9 cellular contexts compared by ENCODE assay signal in the genomic region with DNA sequence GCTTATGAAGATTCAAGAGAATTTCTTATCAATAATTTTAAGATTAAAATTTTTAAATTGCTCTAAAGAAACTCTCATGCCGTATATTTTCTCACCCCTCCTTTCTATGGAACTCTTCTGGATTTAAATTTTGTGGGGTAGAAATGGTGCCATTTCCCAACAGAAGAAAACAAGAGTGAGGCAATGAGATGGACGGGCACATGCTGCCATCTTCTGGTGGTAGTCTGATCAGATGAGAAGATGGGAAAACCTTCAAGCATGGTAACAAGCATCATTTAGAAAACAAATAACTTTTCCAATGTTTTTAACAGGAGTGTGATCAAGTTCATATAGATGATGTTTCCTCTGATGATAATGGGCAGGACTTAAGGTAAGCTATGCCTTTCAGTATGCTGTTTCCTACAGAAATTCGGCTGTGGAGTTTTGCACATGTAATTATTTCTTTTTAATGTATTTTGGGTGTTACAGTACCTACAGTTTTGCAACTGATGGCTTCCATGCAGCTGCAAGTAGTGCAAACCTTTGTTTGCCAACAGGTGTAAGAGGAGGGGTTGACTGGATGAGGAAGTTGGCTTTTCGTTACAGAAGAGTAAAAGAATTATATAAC.
A peak's percentile ranks its signal among the peaks of the same experiment; 100 is the strongest.
DNase-seq lines count a peak whose midpoint lies in the region; ATAC-seq and TF ChIP-seq lines count a peak whose summit lies in the region.
"Had no signal": no experiment of that assay in that cellular context is flagged by ENCODE, and none has a peak within 500 bp of the region (broad histone marks: within the 10 kb centered on the region; RNA-seq: fewer than 3 reads in every experiment).

No MANE protein-coding gene starts in this region.

- no peak overlapping the region for H3K4me3 ChIP-seq in MG63

- no peaks in the 10 kb centered on the region for H3K4me1 ChIP-seq in foreskin keratinocyte

- POLR2A ChIA-PET in WTC11 (lab: Charles Lee), result no interaction called here

- H3K36me3 Mint-ChIP-seq in activated T-cell treated with anti-CD3 and anti-CD28 coated beads, Interleukin-2, amount 50 U/mL, for 4 hours (ENCODE audit: insufficient read depth), result no peaks in the 10 kb centered on the region
- H3K36me3 Mint-ChIP-seq in WTC11, result no peaks in the 10 kb centered on the region

- H3K9me3 Mint-ChIP-seq in activated T-cell treated with anti-CD3 and anti-CD28 coated beads, Interleukin-2, amount 50 U/mL, for 4 hours, result no peaks in the 10 kb centered on the region
- H3K9me3 Mint-ChIP-seq in WTC11, result no peaks in the 10 kb centered on the region

- peaks cover 5% of the 10 kb centered on the region for H3K27me3 Mint-ChIP-seq in activated T-cell treated with anti-CD3 and anti-CD28 coated beads, Interleukin-2, amount 50 U/mL, for 4 hours (ENCODE audit: low read depth)
- no peaks in the 10 kb centered on the region for H3K27me3 Mint-ChIP-seq in WTC11 (ENCODE audit: low read depth)
- H3K27me3 Mint-ChIP-seq: effector memory CD8-positive, alpha-beta T cell had no signal

- TF ChIP-seq CTCF in WTC11 (IDR thresholded peaks at IDR 0.05) (peak; percentile 49), foreskin keratinocyte (conservative IDR thresholded peaks at IDR 0.05) (peak; percentile 70)

- no peak for ATAC-seq in activated T-cell treated with anti-CD3 and anti-CD28 coated beads, Interleukin-2, amount 50 U/mL, for 4 hours
- ATAC-seq in WTC11 (peak; percentile 72), foreskin keratinocyte (peak; percentile 58), GM18907 (IDR thresholded peaks at IDR 0.05; ENCODE audit: unreplicated experiment) (no peak)
- ATAC-seq: effector memory CD8-positive, alpha-beta T cell had no signal

- H3K36me3 ChIP-seq in MG63, result peaks cover 16% of the 10 kb centered on the region

- DNase-seq in activated T-cell treated with anti-CD3 and anti-CD28 coated beads for 48 hours (ENCODE audit: low read depth) (peak; percentile 3), MG63 (peak; percentile 21), WTC11 (ENCODE audit: low spot score) (peak; percentile 58), foreskin keratinocyte (peak in 1 of 2 donors; percentile 38), pons (ENCODE audit: low spot score) (peak; percentile 80)
- no peak for DNase-seq in activated T-cell treated with anti-CD3 and anti-CD28 coated beads, Interleukin-2, amount 50 U/mL, for 4 hours
- DNase-seq in activated CD8-positive, alpha-beta memory T cell treated with anti-CD3 and anti-CD28 coated beads, Interleukin-2, amount 50 U/mL, for 4 hours, result no peak

- CTCF ChIA-PET in WTC11 (lab: Charles Lee), result interaction anchor here (0.6 kb wide), 1 partner anchor 40 kb away, joined by 4 read pairs; no protein-coding TSS in a partner anchor

- no peak overlapping the region for H3K4me3 Mint-ChIP-seq in activated T-cell treated with anti-CD3 and anti-CD28 coated beads, Interleukin-2, amount 50 U/mL, for 4 hours
- no peak overlapping the region for H3K4me3 Mint-ChIP-seq in WTC11
- H3K4me3 Mint-ChIP-seq: effector memory CD8-positive, alpha-beta T cell had no signal

- no peaks in the 10 kb centered on the region for H3K9me3 ChIP-seq in MG63

- H3K27me3 ChIP-seq in MG63 (no peaks in the 10 kb centered on the region), foreskin keratinocyte (no peaks in the 10 kb centered on the region)

- no peak overlapping the region for H3K27ac Mint-ChIP-seq in WTC11
- H3K27ac Mint-ChIP-seq: effector memory CD8-positive, alpha-beta T cell had no signal

- H3K4me1 Mint-ChIP-seq in activated T-cell treated with anti-CD3 and anti-CD28 coated beads, Interleukin-2, amount 50 U/mL, for 4 hours (ENCODE audit: low read depth), result no peaks in the 10 kb centered on the region
- peaks cover 4% of the 10 kb centered on the region for H3K4me1 Mint-ChIP-seq in WTC11

- H3K27ac ChIP-seq in foreskin keratinocyte, result no peak overlapping the region

TF ChIP-seq in WTC11, 78 proteins besides CTCF, POLR2A, EP300 and RAD21:
- TF ChIP-seq ZNF219 (CRISPR knock-in tag; IDR thresholded peaks at IDR 0.05; ENCODE audit: borderline replicate concordance), result no peak
- TF ChIP-seq, protein P1, sequence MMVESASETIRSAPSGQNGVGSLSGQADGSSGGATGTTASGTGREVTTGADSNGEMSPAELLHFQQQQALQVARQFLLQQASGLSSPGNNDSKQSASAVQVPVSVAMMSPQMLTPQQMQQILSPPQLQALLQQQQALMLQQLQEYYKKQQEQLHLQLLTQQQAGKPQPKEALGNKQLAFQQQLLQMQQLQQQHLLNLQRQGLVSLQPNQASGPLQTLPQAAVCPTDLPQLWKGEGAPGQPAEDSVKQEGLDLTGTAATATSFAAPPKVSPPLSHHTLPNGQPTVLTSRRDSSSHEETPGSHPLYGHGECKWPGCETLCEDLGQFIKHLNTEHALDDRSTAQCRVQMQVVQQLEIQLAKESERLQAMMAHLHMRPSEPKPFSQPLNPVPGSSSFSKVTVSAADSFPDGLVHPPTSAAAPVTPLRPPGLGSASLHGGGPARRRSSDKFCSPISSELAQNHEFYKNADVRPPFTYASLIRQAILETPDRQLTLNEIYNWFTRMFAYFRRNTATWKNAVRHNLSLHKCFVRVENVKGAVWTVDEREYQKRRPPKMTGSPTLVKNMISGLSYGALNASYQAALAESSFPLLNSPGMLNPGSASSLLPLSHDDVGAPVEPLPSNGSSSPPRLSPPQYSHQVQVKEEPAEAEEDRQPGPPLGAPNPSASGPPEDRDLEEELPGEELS (CRISPR knock-in tag; IDR thresholded peaks at IDR 0.05), result no peak
- TF ChIP-seq SMAD3 (CRISPR knock-in tag; IDR thresholded peaks at IDR 0.05; ENCODE audit: borderline replicate concordance), result no peak
- no peak for TF ChIP-seq ATF1 (CRISPR knock-in tag; IDR thresholded peaks at IDR 0.05)
- no peak for TF ChIP-seq FOXK1 (CRISPR knock-in tag; IDR thresholded peaks at IDR 0.05)
- TF ChIP-seq HMGA2 (CRISPR knock-in tag; IDR thresholded peaks at IDR 0.05), result no peak
- no peak for TF ChIP-seq PRRX2 (CRISPR knock-in tag; IDR thresholded peaks at IDR 0.05)
- TF ChIP-seq JUN (CRISPR knock-in tag; IDR thresholded peaks at IDR 0.05), result no peak
- TF ChIP-seq EMX1 (CRISPR knock-in tag; IDR thresholded peaks at IDR 0.05), result no peak
- no peak for TF ChIP-seq NFATC4 (CRISPR knock-in tag; IDR thresholded peaks at IDR 0.05)
- TF ChIP-seq NFE2L1 (CRISPR knock-in tag; IDR thresholded peaks at IDR 0.05), result no peak
- TF ChIP-seq OVOL2 (CRISPR knock-in tag; IDR thresholded peaks at IDR 0.05; ENCODE audit: borderline replicate concordance), result no peak
TF ChIP-seq in WTC11: peak in this region for 0.

Comparison
In these comparisons a context has a peak if more than half of its experiments do, and no peak if none do; other contexts are left out.
1. DNase-seq: peak in activated T-cell treated with anti-CD3 and anti-CD28 coated beads for 48 hours (single experiment), MG63 (single experiment), WTC11 (single experiment) and pons (single experiment); none in activated T-cell treated with anti-CD3 and anti-CD28 coated beads, Interleukin-2, amount 50 U/mL, for 4 hours (single experiment) and activated CD8-positive, alpha-beta memory T cell treated with anti-CD3 and anti-CD28 coated beads, Interleukin-2, amount 50 U/mL, for 4 hours (single experiment).
2. ATAC-seq: peak in WTC11 (single experiment) and foreskin keratinocyte (single experiment); none in activated T-cell treated with anti-CD3 and anti-CD28 coated beads, Interleukin-2, amount 50 U/mL, for 4 hours (0 of 2) and GM18907 (single experiment).